8 cellular contexts compared by ENCODE assay signal in the genomic region with DNA sequence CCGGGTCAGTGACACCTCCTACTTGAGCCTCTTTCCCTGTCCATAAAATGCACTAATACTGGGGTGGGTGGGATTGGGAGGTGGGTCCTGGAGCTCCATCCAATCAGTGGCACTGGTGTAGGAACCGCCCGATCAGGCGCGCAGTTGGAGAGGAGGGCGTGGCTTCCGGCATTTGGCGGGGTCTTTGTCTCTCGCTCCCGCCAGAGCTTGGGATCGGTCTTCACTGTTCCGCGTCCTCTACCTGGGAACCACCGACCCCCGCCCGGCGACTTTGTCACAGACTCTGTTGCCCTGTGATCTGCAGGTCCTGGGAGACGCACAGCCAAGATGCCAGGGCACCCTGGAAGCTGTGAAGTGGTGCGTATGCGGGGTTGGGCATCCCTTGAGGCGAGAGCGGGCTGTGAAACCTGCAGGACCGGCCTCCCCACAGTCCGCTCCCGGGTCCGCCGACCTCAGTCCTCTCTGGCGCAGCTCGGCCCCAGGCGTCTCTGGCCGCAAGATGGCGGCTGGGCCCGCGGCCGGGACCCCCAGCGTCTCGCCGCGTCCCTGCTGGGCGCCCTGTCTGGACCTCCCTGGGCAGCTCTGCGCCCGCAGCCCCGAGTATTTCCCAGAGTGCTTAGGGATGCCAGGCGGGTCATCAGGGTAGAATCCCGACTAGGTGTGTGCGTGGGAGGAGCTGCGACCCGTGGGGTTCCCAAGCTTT. TPM values are rescaled to one million over a fixed set of nuclear protein-coding genes. Genes with fewer than 3 reads are reported as not detected.
A peak's percentile ranks its signal among the peaks of the same experiment; 100 is the strongest.
DNase-seq lines count a peak whose midpoint lies in the region; ATAC-seq and TF ChIP-seq lines count a peak whose summit lies in the region.

No MANE protein-coding gene starts in this region.

- intact Hi-C loops in head of caudate nucleus (cut with DNase I): no loop called here

- peak overlapping the region; percentile 43 for H3K27ac Mint-ChIP-seq in activated CD8-positive, alpha-beta memory T cell treated with anti-CD3 and anti-CD28 coated beads, Interleukin-2, amount 10 ng/mL, durations not matched to agents 7 days and 5 days

- CTCF ChIA-PET in activated CD8-positive, alpha-beta memory T cell treated with anti-CD3 and anti-CD28 coated beads, Interleukin-2, amount 10 ng/mL, durations not matched to agents 7 days and 5 days (lab: Charles Lee): no interaction called here

- peaks cover 28% of the 10 kb centered on the region for H3K9me3 Mint-ChIP-seq in activated CD8-positive, alpha-beta memory T cell treated with anti-CD3 and anti-CD28 coated beads, Interleukin-2, amount 10 ng/mL, durations not matched to agents 7 days and 5 days (ENCODE audit: low read depth)

- no peak for TF ChIP-seq CTCF in omental fat pad (IDR thresholded peaks at IDR 0.05)

- peaks cover 3% of the 10 kb centered on the region for H3K27me3 Mint-ChIP-seq in activated CD8-positive, alpha-beta memory T cell treated with anti-CD3 and anti-CD28 coated beads, Interleukin-2, amount 10 ng/mL, durations not matched to agents 7 days and 5 days

- ATAC-seq in activated CD8-positive, alpha-beta memory T cell treated with anti-CD3 and anti-CD28 coated beads, Interleukin-2, amount 10 ng/mL, durations not matched to agents 7 days and 5 days: no peak
- peak; percentile 81 for ATAC-seq in omental fat pad (ENCODE audit: low FRiP score)

- DNase-seq in activated CD8-positive, alpha-beta memory T cell treated with anti-CD3 and anti-CD28 coated beads for 24 hours: peak; percentile 55
- DNase-seq in activated CD8-positive, alpha-beta memory T cell treated with anti-CD3 and anti-CD28 coated beads, Interleukin-2, amount 50 U/mL, for 4 hours: no peak
- DNase-seq in NCI-H1105 treated with DMSO at 0.1 percent for 48 hours (lab: John Stamatoyannopoulos, UW) (peak; percentile 79), head of caudate nucleus (peak in 39 of 42 donors; percentile 10 to 70 (median 43)), omental fat pad (ENCODE audit: low spot score) (peak; percentile 29), activated gamma-delta T cell (lab: John Stamatoyannopoulos, UW) (no peak)
- DNase-seq in activated CD8-positive, alpha-beta memory T cell treated with anti-CD3 and anti-CD28 coated beads, Interleukin-2, amount 10 ng/mL, durations not matched to agents 7 days and 5 days: no peak
- DNase-seq in NK-92 treated with Interleukin-12 subunit alpha and Interleukin-12 subunit beta, amount 100 ng/mL, for 24 hours (lab: John Stamatoyannopoulos, UW): no peak

- H3K4me1 Mint-ChIP-seq in activated CD8-positive, alpha-beta memory T cell treated with anti-CD3 and anti-CD28 coated beads, Interleukin-2, amount 10 ng/mL, durations not matched to agents 7 days and 5 days: no peaks in the 10 kb centered on the region

- H3K4me3 Mint-ChIP-seq in activated CD8-positive, alpha-beta memory T cell treated with anti-CD3 and anti-CD28 coated beads, Interleukin-2, amount 10 ng/mL, durations not matched to agents 7 days and 5 days: peak overlapping the region; percentile 41

- peaks cover 6% of the 10 kb centered on the region for H3K36me3 Mint-ChIP-seq in activated CD8-positive, alpha-beta memory T cell treated with anti-CD3 and anti-CD28 coated beads, Interleukin-2, amount 10 ng/mL, durations not matched to agents 7 days and 5 days

RNA-seq across cellular contexts. Expression of gene ZNF730, which starts 41.6 kb away (rescaled TPM):
- under 1 TPM; 0.45 to 0.50 TPM for total RNA-seq in activated CD8-positive, alpha-beta memory T cell treated with anti-CD3 and anti-CD28 coated beads, Interleukin-2, amount 10 ng/mL, durations not matched to agents 7 days and 5 days
- total RNA-seq in omental fat pad: not detected

Comparison
In these comparisons a context has a peak if more than half of its experiments do, and no peak if none do; other contexts are left out.
1. DNase-seq: peak in activated CD8-positive, alpha-beta memory T cell treated with anti-CD3 and anti-CD28 coated beads for 24 hours (single experiment), NCI-H1105 treated with DMSO at 0.1 percent for 48 hours (single experiment), head of caudate nucleus (39 of 42) and omental fat pad (single experiment); none in activated CD8-positive, alpha-beta memory T cell treated with anti-CD3 and anti-CD28 coated beads, Interleukin-2, amount 50 U/mL, for 4 hours (single experiment), activated CD8-positive, alpha-beta memory T cell treated with anti-CD3 and anti-CD28 coated beads, Interleukin-2, amount 10 ng/mL, durations not matched to agents 7 days and 5 days (single experiment), activated gamma-delta T cell (single experiment) and NK-92 treated with Interleukin-12 subunit alpha and Interleukin-12 subunit beta, amount 100 ng/mL, for 24 hours (single experiment).